In the genomic region with DNA sequence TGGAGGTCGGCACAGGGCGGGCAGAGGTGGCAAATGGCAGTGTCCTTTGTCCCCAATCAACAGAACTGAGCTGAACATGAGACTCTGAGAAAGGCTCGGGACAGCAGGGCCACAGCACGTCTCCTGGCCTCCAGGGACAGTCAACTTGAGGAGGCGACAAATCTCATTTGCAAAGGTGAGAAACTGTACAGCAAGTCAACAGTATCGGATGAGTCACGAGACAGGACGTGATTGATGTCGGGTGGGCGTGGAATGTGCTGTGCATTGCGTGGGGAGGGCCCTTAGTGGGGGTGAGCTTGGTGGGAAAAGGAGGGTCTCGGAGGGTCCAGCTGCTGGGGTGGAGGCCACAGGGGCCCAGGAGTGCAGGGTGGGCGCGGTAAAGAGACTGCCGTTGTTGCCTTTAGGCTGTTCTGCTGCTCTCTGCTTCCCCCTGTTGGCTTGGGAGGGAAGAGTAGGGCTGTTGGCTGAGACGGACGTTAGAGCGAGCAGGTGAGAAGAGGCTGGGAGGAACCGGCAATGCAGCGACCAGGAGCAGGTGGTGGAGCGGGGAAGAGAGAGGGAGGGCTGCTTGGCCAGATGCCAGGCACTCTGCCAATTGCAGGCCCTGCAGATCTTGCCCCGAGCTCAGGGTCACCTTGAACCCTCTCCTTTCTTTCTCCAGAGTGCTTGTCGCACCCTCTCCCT, we compare ENCODE assay signal across 8 cellular contexts.
DNase-seq lines count a peak whose midpoint lies in the region; ATAC-seq and TF ChIP-seq lines count a peak whose summit lies in the region.

No MANE protein-coding gene starts in this region.

- 20 to 36% methylated on average over 23 of the region's 23 CpGs for WGBS in body of pancreas, 2 donors

- ATAC-seq in HG02759 (IDR thresholded peaks at IDR 0.05; ENCODE audit: unreplicated experiment) (peak; percentile 39), body of pancreas (peak; percentile 90), left colon (peak; percentile 88)

- no peak overlapping the region for H3K4me3 ChIP-seq in body of pancreas

- H3K36me3 ChIP-seq in body of pancreas (replicated peaks in 1 of 2; ENCODE audit: insufficient read depth in 1 of 2, low read depth in 2 of 2), result no peaks in the 10 kb centered on the region

- TF ChIP-seq CTCF in GM13976 (IDR thresholded peaks at IDR 0.05; ENCODE audit: borderline replicate concordance, control extremely low read depth, extremely low read depth, insufficient read depth, missing control alignments) (peak; percentile 86), body of pancreas (IDR thresholded peaks at IDR 0.05) (peak; percentile 42 to 97 (median 77))

- in situ Hi-C loops in GM13976 (cut with MboI; ENCODE audit: low sequenced_read_pairs, unreplicated experiment), result loop anchor here (5.0 kb wide), 1 partner anchor 162 kb away; the partner anchor contains the start of gene BCL2

- H3K4me1 ChIP-seq in body of pancreas, result peaks cover 32% of the 10 kb centered on the region

- H3K9me3 ChIP-seq in body of pancreas, result no peaks in the 10 kb centered on the region

- H3K27ac ChIP-seq in body of pancreas, result peak overlapping the region in 3 of 4 donors; percentile 37 to 72 (median 64)

- no peaks in the 10 kb centered on the region for H3K27me3 ChIP-seq in body of pancreas

- intact Hi-C loops in body of pancreas (cut with DNase I), result no loop called here
- intact Hi-C loops in left colon (cut with DNase I, micrococcal nuclease), result no loop called here

- TF ChIP-seq POLR2A in body of pancreas (IDR thresholded peaks at IDR 0.05), result no peak

- DNase-seq in GM13976 (ENCODE audit: low spot score) (peak; percentile 68), NCI-H1417 (lab: John Stamatoyannopoulos, UW) (peak; percentile 85 to 95 (median 91)), T-helper 22 cell (ENCODE audit: low read depth) (peak; percentile 66), body of pancreas (peak; percentile 79 to 85 (median 84)), left colon (peak; percentile 89 to 91), NCI-H226 (no peak)
- DNase-seq in stimulated activated CD4-positive, alpha-beta T cell treated with anti-CD3 and anti-CD28 coated beads, TNF-alpha, amount 100 ng/mL, for 1 hour (ENCODE audit: low read depth in 3 of 3, low spot score in 1 of 3), result peak; percentile 36 to 66 (median 53)

Comparison
In these comparisons a context has a peak if more than half of its experiments do, and no peak if none do; other contexts are left out.
1. ATAC-seq: peak in every context shown above with its lines; median percentile 90 in body of pancreas; 88 in left colon; 39 in HG02759.